12 cellular contexts compared by ENCODE assay signal in genomic region chr3:16551342-16551976, GRCh38. TPM values are rescaled to one million over a fixed set of nuclear protein-coding genes. Genes with fewer than 3 reads are reported as not detected.
DNase-seq lines count a peak whose midpoint lies in the region; ATAC-seq, FAIRE-seq and TF ChIP-seq lines count a peak whose summit lies in the region.
"Had no signal": no experiment of that assay in that cellular context is flagged by ENCODE, and none has a peak within 500 bp of the region (broad histone marks: within the 10 kb centered on the region; RNA-seq: fewer than 3 reads in every experiment).

No MANE protein-coding gene starts in this region.

- peaks cover 8% of the 10 kb centered on the region for H3K9me3 Mint-ChIP-seq in type B pancreatic cell

- no peak for FAIRE-seq in HepG2 (lab: Jason Lieb, UNC)

- in situ Hi-C loops in HepG2 (cut with HindIII; ENCODE audit: extremely low pct_ligation_motif_present, low pct_unique_long_range_greater_than_20kb), result loop anchor here (5.0 kb wide), 1 partner anchor 259 kb away; no protein-coding TSS in a partner anchor

- POLR2A ChIA-PET in HepG2 (lab: Yijun Ruan, JAX) (no interaction called here), SK-N-SH (lab: Yijun Ruan, JAX) (interaction anchor here (1.3 to 1.8 kb wide), 2 partner anchors 35 to 261 kb away, joined by 3 to 13 read pairs; no protein-coding TSS in a partner anchor)

- no peak for TF ChIP-seq CTCF in HepG2 (CRISPR knock-in tag; IDR thresholded peaks at IDR 0.05)
- TF ChIP-seq CTCF in right lobe of liver (IDR thresholded peaks at IDR 0.05), result no peak
- TF ChIP-seq CTCF in SK-N-SH (IDR thresholded peaks at IDR 0.05), result no peak
- no peak for TF ChIP-seq CTCF in esophagus muscularis mucosa (IDR thresholded peaks at IDR 0.05)
- no peak for TF ChIP-seq CTCF in type B pancreatic cell (conservative IDR thresholded peaks at IDR 0.05)

- CTCF ChIA-PET in HepG2 (lab: Yijun Ruan, JAX; ENCODE audit: low intra/inter-chr PET ratio, low total read pairs), result interaction anchor here (1.5 to 2.6 kb wide), 2 partner anchors 261 to 283 kb away, joined by 14 to 51 read pairs; no protein-coding TSS in a partner anchor
- CTCF ChIA-PET in SK-N-SH (lab: Yijun Ruan, JAX), result interaction anchor here (0.7 to 3.2 kb wide), 15 partner anchors 9 to 312 kb away, joined by 3 to 88 read pairs (median 7); partner anchors contain the start of gene RFTN1

- intact Hi-C loops in HepG2 (cut with micrococcal nuclease; ENCODE audit: unreplicated experiment) (loop anchor here (2.0 kb wide), 1 partner anchor 503 kb away; no protein-coding TSS in a partner anchor), right lobe of liver (cut with DNase I) (loop anchor here in 1 of 2 donors (10.0 kb wide), 1 partner anchor 267 kb away; no protein-coding TSS in a partner anchor), esophagus muscularis mucosa (cut with DNase I) (loop anchor here (2.0 kb wide), 1 partner anchor 263 kb away; no protein-coding TSS in a partner anchor)

- DNase-seq in HepG2 (ENCODE audit: low spot score) (no peak), right lobe of liver (no peak), SK-N-SH (no peak), esophagus muscularis mucosa (ENCODE audit: extremely low spot score) (peak; percentile 57), type B pancreatic cell (ENCODE audit: extremely low spot score, unreplicated experiment) (no peak), retina (no peak), NCI-H510A treated with DMSO at 0.1 percent for 48 hours (lab: John Stamatoyannopoulos, UW) (no peak)
- DNase-seq in stimulated activated CD4-positive, alpha-beta T cell treated with anti-CD3 and anti-CD28 coated beads, Interleukin-1b, Interleukin-23, amount 100 ng/mL, for 48 hours, result no peak

- H3K4me3 Mint-ChIP-seq in type B pancreatic cell, result no peak overlapping the region

- no peaks in the 10 kb centered on the region for H3K9me2 ChIP-seq in SK-N-SH

- BruUV-seq in HepG2 (replicated peaks; lab: Mats Ljungman, UMichigan), result no TSS peak

- TF ChIP-seq EP300 in HepG2 (IDR thresholded peaks at IDR 0.05; ENCODE audit: low read depth in 2 of 2, low read length in 2 of 2) (no peak), HepG2 (CRISPR knock-in tag; IDR thresholded peaks at IDR 0.05; ENCODE audit: borderline replicate concordance) (no peak), SK-N-SH (IDR thresholded peaks at IDR 0.05; ENCODE audit: borderline replicate concordance in 1 of 2, low read depth in 1 of 2, low read length in 1 of 2) (no peak), esophagus muscularis mucosa (IDR thresholded peaks at IDR 0.05) (no peak)

- no peak overlapping the region for H3K9ac ChIP-seq in HepG2 (ENCODE audit: insufficient read depth, low read depth, low read length)
- no peak overlapping the region for H3K9ac ChIP-seq in SK-N-SH

- H3K79me2 ChIP-seq in HepG2 (ENCODE audit: insufficient read depth, low read length), result no peaks in the 10 kb centered on the region
- no peaks in the 10 kb centered on the region for H3K79me2 ChIP-seq in SK-N-SH (ENCODE audit: insufficient read depth)

- peaks cover 0 to 21% of the 10 kb centered on the region in 2 experiments; a peak in 1 of 5 replicates for H3K27me3 ChIP-seq in HepG2 (ENCODE audit: control insufficient read depth in 1 of 2, insufficient read depth in 2 of 2, low read length in 2 of 2)
- H3K27me3 ChIP-seq in right lobe of liver, result no peaks in the 10 kb centered on the region
- H3K27me3 ChIP-seq in SK-N-SH (ENCODE audit: insufficient read depth), result no peaks in the 10 kb centered on the region
- no peaks in the 10 kb centered on the region for H3K27me3 ChIP-seq in esophagus muscularis mucosa
- H3K27me3 ChIP-seq: MG63 had no signal

- TF ChIP-seq RAD21 in HepG2 (CRISPR knock-in tag; IDR thresholded peaks at IDR 0.05) (no peak), SK-N-SH (IDR thresholded peaks at IDR 0.05; ENCODE audit: low read length) (no peak)

- peaks cover 16% of the 10 kb centered on the region for H3K27me3 Mint-ChIP-seq in type B pancreatic cell

- no peak overlapping the region for H3K27ac ChIP-seq in HepG2 (ENCODE audit: extremely low read length, insufficient read depth, low read length)
- no peak overlapping the region for H3K27ac ChIP-seq in right lobe of liver
- no peak overlapping the region for H3K27ac ChIP-seq in SK-N-SH (ENCODE audit: low read depth in 2 of 2, low read length in 1 of 2)
- no peak overlapping the region for H3K27ac ChIP-seq in esophagus muscularis mucosa (replicated peaks in 1 of 4)
- H3K27ac ChIP-seq: HL-60 had no signal

- H3K4me1 Mint-ChIP-seq in type B pancreatic cell (ENCODE audit: unreplicated experiment), result peaks cover 7% of the 10 kb centered on the region

- WGBS in HepG2 (ENCODE audit: low lambda C conversion rate), result 46% methylated on average over 4 of the region's 4 CpGs
- 76% methylated on average over 4 of the region's 4 CpGs for WGBS in right lobe of liver (ENCODE audit: insufficient coverage, low coverage, low lambda C conversion rate, missing lambda C conversion rate)
- 81% methylated on average over 4 of the region's 4 CpGs for WGBS in SK-N-SH (ENCODE audit: low lambda C conversion rate)
- WGBS in esophagus muscularis mucosa, result 94% methylated on average over 4 of the region's 4 CpGs

- no peak overlapping the region for H2AFZ ChIP-seq in HepG2 (ENCODE audit: low read length)
- H2AFZ ChIP-seq in SK-N-SH (ENCODE audit: low read depth), result peak overlapping the region; percentile 91

- H3K4me3 ChIP-seq in HepG2 (replicated peaks in 1 of 3; ENCODE audit: insufficient read depth in 1 of 3, low read depth in 2 of 3, low read length in 3 of 3) (no peak overlapping the region), right lobe of liver (no peak overlapping the region), SK-N-SH (ENCODE audit: low read depth in 2 of 2, low read length in 1 of 2) (no peak overlapping the region), esophagus muscularis mucosa (no peak overlapping the region)
- H3K4me3 ChIP-seq: MG63 had no signal

- H3K9me3 ChIP-seq in HepG2 (ENCODE audit: low read length), result no peaks in the 10 kb centered on the region
- no peaks in the 10 kb centered on the region for H3K9me3 ChIP-seq in right lobe of liver
- no peaks in the 10 kb centered on the region for H3K9me3 ChIP-seq in SK-N-SH
- no peaks in the 10 kb centered on the region for H3K9me3 ChIP-seq in esophagus muscularis mucosa
- H3K9me3 ChIP-seq: MG63 had no signal

- no peaks in the 10 kb centered on the region for H3K4me1 ChIP-seq in HepG2 (ENCODE audit: insufficient read depth, low read length)
- peaks cover 0 to 4% (median 0%) of the 10 kb centered on the region in 4 donors for H3K4me1 ChIP-seq in right lobe of liver
- H3K4me1 ChIP-seq in SK-N-SH (ENCODE audit: control insufficient read depth in 1 of 2, insufficient read depth in 2 of 2, low read depth in 1 of 2, low read length in 1 of 2), result peaks cover 0 to 7% of the 10 kb centered on the region in 2 experiments; a peak in 2 of 4 replicates
- peaks cover 9 to 14% (median 11%) of the 10 kb centered on the region in 4 donors for H3K4me1 ChIP-seq in esophagus muscularis mucosa

- peak overlapping the region; percentile 86 for H3K27ac Mint-ChIP-seq in type B pancreatic cell

- H4K20me1 ChIP-seq in HepG2 (ENCODE audit: insufficient read depth, low read length) (no peaks in the 10 kb centered on the region), SK-N-SH (ENCODE audit: insufficient read depth) (no peaks in the 10 kb centered on the region)

- H3F3A ChIP-seq in SK-N-SH (replicated peaks; ENCODE audit: insufficient read depth), result no peaks in the 10 kb centered on the region

- no peak for ATAC-seq in HepG2
- no peak for ATAC-seq in right lobe of liver

- TF ChIP-seq POLR2A in HepG2 (IDR thresholded peaks at IDR 0.05; ENCODE audit: insufficient read depth in 1 of 2, low read depth in 2 of 2, low read length in 2 of 2), result no peak
- no peak for TF ChIP-seq POLR2A in right lobe of liver (IDR thresholded peaks at IDR 0.05)
- TF ChIP-seq POLR2A in esophagus muscularis mucosa (IDR thresholded peaks at IDR 0.05; ENCODE audit: low read depth), result no peak

- H3K36me3 ChIP-seq in HepG2 (replicated peaks in 1 of 2; ENCODE audit: control insufficient read depth in 1 of 2, insufficient read depth in 2 of 2, low read length in 2 of 2) (no peaks in the 10 kb centered on the region), right lobe of liver (no peaks in the 10 kb centered on the region), SK-N-SH (replicated peaks in 1 of 2; ENCODE audit: control insufficient read depth in 1 of 2, insufficient read depth in 2 of 2, low read length in 1 of 2) (no peaks in the 10 kb centered on the region), esophagus muscularis mucosa (no peaks in the 10 kb centered on the region)
- H3K36me3 ChIP-seq: MG63 had no signal

- H3K4me2 ChIP-seq in HepG2 (ENCODE audit: low read depth, low read length), result peak overlapping the region; percentile 51; the same call in 1 of the 2 replicates
- H3K4me2 ChIP-seq in SK-N-SH, result no peak overlapping the region

- H3K36me3 Mint-ChIP-seq in type B pancreatic cell, result no peaks in the 10 kb centered on the region

RNA-seq across cellular contexts. Expression of gene RFTN1, which starts 38.0 kb away (rescaled TPM):
- total RNA-seq in HepG2 (2016; rRNA removed; fragmentation: Illumina TruSeq; extraction: Trizol), result not detected in 2 replicates
- total RNA-seq in HepG2 (2016; cell fraction: cytosol; rRNA removed; fragmentation: Illumina TruSeq; extraction: Trizol; ENCODE audit: low read depth), result 0.40 TPM in 1 of 2 replicates, not detected in the other
- not detected in 2 replicates for total RNA-seq in HepG2 (2016; cell fraction: insoluble cytoplasmic fraction; rRNA removed; fragmentation: Illumina TruSeq; extraction: Trizol)
- not detected in 2 replicates for total RNA-seq in HepG2 (2016; cell fraction: membrane; rRNA removed; fragmentation: Illumina TruSeq; extraction: Trizol)
- not detected in 2 replicates for total RNA-seq in HepG2 (2016; cell fraction: nucleus; rRNA removed; fragmentation: Illumina TruSeq; extraction: Trizol)
- polyA plus RNA-seq in HepG2 (2011; rRNA removed), result 0.24 TPM in 1 of 2 replicates, not detected in the other
- polyA plus RNA-seq in HepG2 (2011; cell fraction: cytosol; rRNA removed), result 0.08 and 0.22 TPM in 2 replicates
- polyA plus RNA-seq in HepG2 (2011; cell fraction: nucleus; rRNA removed), result 0.23 and 0.29 TPM in 2 replicates
- polyA plus RNA-seq in HepG2 (2012), result 0.30 and 0.35 TPM in 2 replicates
- polyA plus RNA-seq in HepG2 (2016; cell fraction: cytosol; fragmentation: Illumina TruSeq; extraction: Trizol; ENCODE audit: low read depth), result not detected in 2 replicates
- polyA plus RNA-seq in HepG2 (2016; cell fraction: insoluble cytoplasmic fraction; fragmentation: Illumina TruSeq; extraction: Trizol; ENCODE audit: low read depth), result not detected in 2 replicates
- not detected in 2 replicates for polyA plus RNA-seq in HepG2 (2016; cell fraction: membrane; fragmentation: Illumina TruSeq; extraction: Trizol; ENCODE audit: low read depth)
- not detected in 2 replicates for polyA plus RNA-seq in HepG2 (2016; cell fraction: nucleus; fragmentation: Illumina TruSeq; extraction: Trizol; ENCODE audit: insufficient read depth, low read depth)
- polyA minus RNA-seq in HepG2 (2011; rRNA and poly(A)+ RNA removed; ENCODE audit: low replicate concordance), result 0.12 TPM in 1 of 2 replicates, not detected in the other
- polyA minus RNA-seq in HepG2 (2011; cell fraction: cytosol; rRNA and poly(A)+ RNA removed), result not detected in 2 replicates
- not detected in 2 replicates for polyA minus RNA-seq in HepG2 (2011; cell fraction: nucleus; rRNA and poly(A)+ RNA removed)
- total RNA-seq in right lobe of liver, result 10 to 100 TPM; 15.1 to 36.0 (median 19.8) TPM
- 21.2 and 22.6 TPM in 2 replicates for polyA plus RNA-seq in SK-N-SH (2012; rRNA removed)
- polyA plus RNA-seq in SK-N-SH (2012; cell fraction: cytosol; rRNA removed), result 24.3 and 25.7 TPM in 2 replicates
- polyA plus RNA-seq in SK-N-SH (2012; cell fraction: nucleus; rRNA removed), result 27.3 and 28.7 TPM in 2 replicates
- 100 to 1,000 TPM in 2 of 4 donors, 10 to 100 TPM in 2; 79.7 to 142 (median 104) TPM for total RNA-seq in esophagus muscularis mucosa
- 9.8 and 18.3 TPM in 2 replicates for total RNA-seq in type B pancreatic cell (ENCODE audit: low replicate concordance)

RNA-seq across cellular contexts. Expression of gene DAZL, which starts 53.8 kb away (rescaled TPM):
- total RNA-seq in HepG2 (2016; rRNA removed; fragmentation: Illumina TruSeq; extraction: Trizol) (not detected in 2 replicates), right lobe of liver (not detected), esophagus muscularis mucosa (not detected), type B pancreatic cell (ENCODE audit: low replicate concordance) (not detected in 2 replicates)
- not detected in 2 replicates for total RNA-seq in HepG2 (2016; cell fraction: cytosol; rRNA removed; fragmentation: Illumina TruSeq; extraction: Trizol; ENCODE audit: low read depth)
- total RNA-seq in HepG2 (2016; cell fraction: insoluble cytoplasmic fraction; rRNA removed; fragmentation: Illumina TruSeq; extraction: Trizol), result not detected in 2 replicates
- total RNA-seq in HepG2 (2016; cell fraction: membrane; rRNA removed; fragmentation: Illumina TruSeq; extraction: Trizol), result not detected in 2 replicates
- not detected in 2 replicates for total RNA-seq in HepG2 (2016; cell fraction: nucleus; rRNA removed; fragmentation: Illumina TruSeq; extraction: Trizol)
- polyA plus RNA-seq in HepG2 (2011; rRNA removed) (not detected in 2 replicates), SK-N-SH (2012; rRNA removed) (not detected in 2 replicates)
- not detected in 2 replicates for polyA plus RNA-seq in HepG2 (2011; cell fraction: cytosol; rRNA removed)
- not detected in 2 replicates for polyA plus RNA-seq in HepG2 (2011; cell fraction: nucleus; rRNA removed)
- not detected in 2 replicates for polyA plus RNA-seq in HepG2 (2012)
- polyA plus RNA-seq in HepG2 (2016; cell fraction: cytosol; fragmentation: Illumina TruSeq; extraction: Trizol; ENCODE audit: low read depth), result not detected in 2 replicates
- polyA plus RNA-seq in HepG2 (2016; cell fraction: insoluble cytoplasmic fraction; fragmentation: Illumina TruSeq; extraction: Trizol; ENCODE audit: low read depth), result not detected in 2 replicates
- polyA plus RNA-seq in HepG2 (2016; cell fraction: membrane; fragmentation: Illumina TruSeq; extraction: Trizol; ENCODE audit: low read depth), result not detected in 2 replicates
- polyA plus RNA-seq in HepG2 (2016; cell fraction: nucleus; fragmentation: Illumina TruSeq; extraction: Trizol; ENCODE audit: insufficient read depth, low read depth), result not detected in 2 replicates
- polyA minus RNA-seq in HepG2 (2011; rRNA and poly(A)+ RNA removed; ENCODE audit: low replicate concordance), result not detected in 2 replicates
- polyA minus RNA-seq in HepG2 (2011; cell fraction: cytosol; rRNA and poly(A)+ RNA removed), result not detected in 2 replicates
- not detected in 2 replicates for polyA minus RNA-seq in HepG2 (2011; cell fraction: nucleus; rRNA and poly(A)+ RNA removed)
- polyA plus RNA-seq in SK-N-SH (2012; cell fraction: cytosol; rRNA removed), result not detected in 2 replicates
- polyA plus RNA-seq in SK-N-SH (2012; cell fraction: nucleus; rRNA removed), result not detected in 2 replicates
- total RNA-seq: dermis blood vessel endothelial cell; T-helper 1 cell treated with Interleukin-12 subunit alpha and Interleukin-12 subunit beta and Interleukin-4 antibody, amounts not matched to agents 30 ng/mL and 1 ng/mL, for 36 hours had no signal
